8 cellular contexts compared by ENCODE assay signal in genomic region chr9:14652729-14653377, GRCh38. TPM values are rescaled to one million over a fixed set of nuclear protein-coding genes. Genes with fewer than 3 reads are reported as not detected.
DNase-seq lines count a peak whose midpoint lies in the region; ATAC-seq, FAIRE-seq and TF ChIP-seq lines count a peak whose summit lies in the region.

No MANE protein-coding gene starts in this region.

- no TSS peak for BruUV-seq in K562 (replicated peaks; lab: Mats Ljungman, UMichigan)

- no peaks in the 10 kb centered on the region for H4K20me1 ChIP-seq in K562 (replicated peaks; ENCODE audit: control insufficient read depth, insufficient read depth, low read length)

- no peak overlapping the region for H2AFZ ChIP-seq in K562 (ENCODE audit: low read depth, low read length)

- POLR2A ChIA-PET in K562 (lab: Yijun Ruan, JAX) = no interaction called here

- TF ChIP-seq CTCF in GM12874 (IDR thresholded peaks at IDR 0.05; ENCODE audit: insufficient read depth, low read depth, low read length) (peak; percentile 23; the same call in 1 of the 2 replicates), K562 (IDR thresholded peaks at IDR 0.05 in 2 of 3, conservative IDR thresholded peaks at IDR 0.05 in 1 of 3; ENCODE audit: insufficient read depth in 2 of 3, low read depth in 1 of 3, low read length in 3 of 3) (peak; percentile 35 to 55 (median 43); a peak in 4 of 6 replicates)

- no peaks in the 10 kb centered on the region for H3K4me1 ChIP-seq in K562 (replicated peaks in 1 of 2; ENCODE audit: control insufficient read depth in 2 of 2, insufficient read depth in 2 of 2, low read length in 2 of 2)

- peak; percentile 74 for ATAC-seq in K562
- ATAC-seq in GM19455 (IDR thresholded peaks at IDR 0.05; ENCODE audit: unreplicated experiment) = no peak

- H3K4me2 ChIP-seq in K562 (ENCODE audit: insufficient read depth, low read length) = no peak overlapping the region

- TF ChIP-seq POLR2A in K562 (conservative IDR thresholded peaks at IDR 0.05) = no peak

- TF ChIP-seq EP300 in K562 (IDR thresholded peaks at IDR 0.05; ENCODE audit: low read length) = no peak

- CTCF ChIA-PET in K562 (lab: Yijun Ruan, JAX; ENCODE audit: low intra/inter-chr PET ratio) = interaction anchor here (1.4 kb wide), 1 partner anchor 187 kb away, joined by 4 read pairs; no protein-coding TSS in a partner anchor

- no peaks in the 10 kb centered on the region; the same call in 1 of the 2 replicates for H3K9me3 ChIP-seq in K562 (replicated peaks; ENCODE audit: control insufficient read depth, insufficient read depth, low read depth, low read length)

- intact Hi-C loops in K562 (cut with micrococcal nuclease) = loop anchor here (1.0 kb wide), 2 partner anchors 175 to 188 kb away; no protein-coding TSS in a partner anchor

- H3K27me3 ChIP-seq in K562 (ENCODE audit: control insufficient read depth in 2 of 2, insufficient read depth in 2 of 2, low read length in 2 of 2) = no peaks in the 10 kb centered on the region

- no peak overlapping the region for H3K4me3 ChIP-seq in K562

- in situ Hi-C loops in K562 (cut with MboI) = loop anchor here (25.0 kb wide), 1 partner anchor 484 kb away; no protein-coding TSS in a partner anchor

- H3K36me3 ChIP-seq in K562 (ENCODE audit: control insufficient read depth, insufficient read depth, low read length) = no peaks in the 10 kb centered on the region

- TF ChIP-seq RAD21 in K562 (CRISPR knock-in tag; conservative IDR thresholded peaks at IDR 0.05 in 1 of 2, IDR thresholded peaks at IDR 0.05 in 1 of 2) = peak; percentile 56 to 82

- H3K27ac ChIP-seq in K562 (ENCODE audit: extremely low read depth, low read depth, low read length) = no peak overlapping the region

- FAIRE-seq in K562 (lab: Jason Lieb, UNC) = peak; percentile 74

- no peak overlapping the region for H3K9ac ChIP-seq in K562 (ENCODE audit: insufficient read depth in 1 of 2, low read depth in 2 of 2, low read length in 2 of 2)

- peak; percentile 71 to 82 for DNase-seq in NCI-H2081 (lab: John Stamatoyannopoulos, UW)
- DNase-seq in K562 (ENCODE audit: extremely low read depth in 1 of 4, low spot score in 3 of 4) = peak in 3 of 4 experiments; percentile 4 to 25 (median 11)
- peak; percentile 24 for DNase-seq in mucosa of gallbladder (ENCODE audit: low spot score)
- no peak for DNase-seq in middle frontal gyrus (ENCODE audit: extremely low spot score, low spot score)
- no peak for DNase-seq in activated gamma-delta T cell treated with Interleukin-2 at 50 U/mL for 16 hours
- no peak for DNase-seq in NCI-H187 (lab: John Stamatoyannopoulos, UW)

- no peaks in the 10 kb centered on the region for H3K9me1 ChIP-seq in K562 (ENCODE audit: control insufficient read depth, insufficient read depth, low read length)

- H3K79me2 ChIP-seq in K562 (ENCODE audit: control insufficient read depth, insufficient read depth, low read length) = no peaks in the 10 kb centered on the region

- WGBS in K562 (ENCODE audit: insufficient coverage, low coverage, missing lambda C conversion rate) = 30% methylated on average over 4 of the region's 4 CpGs

TF ChIP-seq in K562, 482 proteins besides CTCF, POLR2A, EP300 and RAD21 (continues in another document):
- TF ChIP-seq ZBED1 (IDR thresholded peaks at IDR 0.05) (no peak), ZNF507 (tag; conservative IDR thresholded peaks at IDR 0.05) (no peak), EWSR1 (IDR thresholded peaks at IDR 0.05; ENCODE audit: borderline replicate concordance, low read depth, partially characterized antibody) (no peak), ZNF184 (CRISPR knock-in tag; IDR thresholded peaks at IDR 0.05) (no peak), MAZ (CRISPR knock-in tag; conservative IDR thresholded peaks at IDR 0.05 in 1 of 2, IDR thresholded peaks at IDR 0.05 in 1 of 2) (no peak), KAT7 (CRISPR knock-in tag; IDR thresholded peaks at IDR 0.05; ENCODE audit: borderline replicate concordance) (no peak), GABPB2 (CRISPR knock-in tag; conservative IDR thresholded peaks at IDR 0.05) (no peak), POLR3G (IDR thresholded peaks at IDR 0.05; ENCODE audit: extremely low read depth, insufficient read length, insufficient replicate concordance) (no peak), HNRNPH1 (optimal IDR thresholded peaks at IDR 0.05; ENCODE audit: low read depth, low read length) (no peak), SOX6 (IDR thresholded peaks at IDR 0.05) (peak; percentile 45; the same call in 1 of the 2 replicates), ZNF668 (CRISPR knock-in tag; IDR thresholded peaks at IDR 0.05) (no peak), SAP30 (IDR thresholded peaks at IDR 0.05; ENCODE audit: borderline replicate concordance, insufficient read depth, low read depth, low read length, poor library complexity, severe bottlenecking) (no peak)
- TF ChIP-seq, protein P1, sequence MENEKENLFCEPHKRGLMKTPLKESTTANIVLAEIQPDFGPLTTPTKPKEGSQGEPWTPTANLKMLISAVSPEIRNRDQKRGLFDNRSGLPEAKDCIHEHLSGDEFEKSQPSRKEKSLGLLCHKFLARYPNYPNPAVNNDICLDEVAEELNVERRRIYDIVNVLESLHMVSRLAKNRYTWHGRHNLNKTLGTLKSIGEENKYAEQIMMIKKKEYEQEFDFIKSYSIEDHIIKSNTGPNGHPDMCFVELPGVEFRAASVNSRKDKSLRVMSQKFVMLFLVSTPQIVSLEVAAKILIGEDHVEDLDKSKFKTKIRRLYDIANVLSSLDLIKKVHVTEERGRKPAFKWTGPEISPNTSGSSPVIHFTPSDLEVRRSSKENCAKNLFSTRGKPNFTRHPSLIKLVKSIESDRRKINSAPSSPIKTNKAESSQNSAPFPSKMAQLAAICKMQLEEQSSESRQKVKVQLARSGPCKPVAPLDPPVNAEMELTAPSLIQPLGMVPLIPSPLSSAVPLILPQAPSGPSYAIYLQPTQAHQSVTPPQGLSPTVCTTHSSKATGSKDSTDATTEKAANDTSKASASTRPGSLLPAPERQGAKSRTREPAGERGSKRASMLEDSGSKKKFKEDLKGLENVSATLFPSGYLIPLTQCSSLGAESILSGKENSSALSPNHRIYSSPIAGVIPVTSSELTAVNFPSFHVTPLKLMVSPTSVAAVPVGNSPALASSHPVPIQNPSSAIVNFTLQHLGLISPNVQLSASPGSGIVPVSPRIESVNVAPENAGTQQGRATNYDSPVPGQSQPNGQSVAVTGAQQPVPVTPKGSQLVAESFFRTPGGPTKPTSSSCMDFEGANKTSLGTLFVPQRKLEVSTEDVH (IDR thresholded peaks at IDR 0.05; ENCODE audit: low read depth, partially characterized antibody) = no peak
- TF ChIP-seq, protein P2, sequence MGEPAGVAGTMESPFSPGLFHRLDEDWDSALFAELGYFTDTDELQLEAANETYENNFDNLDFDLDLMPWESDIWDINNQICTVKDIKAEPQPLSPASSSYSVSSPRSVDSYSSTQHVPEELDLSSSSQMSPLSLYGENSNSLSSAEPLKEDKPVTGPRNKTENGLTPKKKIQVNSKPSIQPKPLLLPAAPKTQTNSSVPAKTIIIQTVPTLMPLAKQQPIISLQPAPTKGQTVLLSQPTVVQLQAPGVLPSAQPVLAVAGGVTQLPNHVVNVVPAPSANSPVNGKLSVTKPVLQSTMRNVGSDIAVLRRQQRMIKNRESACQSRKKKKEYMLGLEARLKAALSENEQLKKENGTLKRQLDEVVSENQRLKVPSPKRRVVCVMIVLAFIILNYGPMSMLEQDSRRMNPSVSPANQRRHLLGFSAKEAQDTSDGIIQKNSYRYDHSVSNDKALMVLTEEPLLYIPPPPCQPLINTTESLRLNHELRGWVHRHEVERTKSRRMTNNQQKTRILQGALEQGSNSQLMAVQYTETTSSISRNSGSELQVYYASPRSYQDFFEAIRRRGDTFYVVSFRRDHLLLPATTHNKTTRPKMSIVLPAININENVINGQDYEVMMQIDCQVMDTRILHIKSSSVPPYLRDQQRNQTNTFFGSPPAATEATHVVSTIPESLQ (CRISPR knock-in tag; IDR thresholded peaks at IDR 0.05) = no peak

RNA-seq across cellular contexts. Expression of gene ZDHHC21, which starts 40.4 kb away (rescaled TPM):
- 1.2 and 6.2 TPM in 2 replicates for total RNA-seq in K562 (2011; cell fraction: chromatin; rRNA removed; ENCODE audit: low replicate concordance)
- total RNA-seq in K562 (2011; cell fraction: nucleolus; rRNA removed) = 0.33 and 0.66 TPM in 2 replicates
- 2.6 and 6.1 TPM in 2 replicates for total RNA-seq in K562 (2011; cell fraction: nucleoplasm; rRNA removed)
- total RNA-seq in K562 (2014; rRNA removed) = 0.53 and 0.64 TPM in 2 replicates
- total RNA-seq in K562 (2014; rRNA removed; fragmentation: Illumina TruSeq; extraction: Trizol) = 1.0 and 1.7 TPM in 2 replicates
- total RNA-seq in K562 (2015; rRNA removed; fragmentation: Illumina TruSeq; extraction: Trizol) = 1.2 and 1.4 TPM in 2 replicates
- total RNA-seq in K562 (2021) = 0.72 and 1.5 TPM in 2 replicates
- polyA plus RNA-seq in K562 (2011; rRNA removed) = 0.51 and 1.9 TPM in 2 replicates
- polyA plus RNA-seq in K562 (2011; cell fraction: cytosol; rRNA removed) = 0.15 and 0.16 TPM in 2 replicates
- 1.5 and 3.2 TPM in 2 replicates for polyA plus RNA-seq in K562 (2011; cell fraction: nucleus; rRNA removed)
- 0.43 and 0.94 TPM in 2 replicates for polyA plus RNA-seq in K562 (2012)
- polyA plus RNA-seq in K562 (2014; fragmentation: Illumina TruSeq; extraction: Trizol) = 0.72 and 1.00 TPM in 2 replicates
- polyA plus RNA-seq in K562 (2014; fragmentation: Nextera tagmentation; extraction: Ambion mirVana) = under 1 TPM; 0.10 to 0.31 TPM
- polyA plus RNA-seq in K562 (2014; rRNA removed) = 0.52 and 0.59 TPM in 2 replicates
- polyA minus RNA-seq in K562 (2011; rRNA and poly(A)+ RNA removed) = 1.2 and 3.0 TPM in 2 replicates
- polyA minus RNA-seq in K562 (2011; cell fraction: cytosol; rRNA and poly(A)+ RNA removed) = 0.09 and 0.57 TPM in 2 replicates
- 2.3 and 4.4 TPM in 2 replicates for polyA minus RNA-seq in K562 (2011; cell fraction: nucleus; rRNA and poly(A)+ RNA removed)
- total RNA-seq in mucosa of gallbladder = 11.2 TPM

Comparison
In these comparisons a context has a peak if more than half of its experiments do, and no peak if none do; other contexts are left out.
1. DNase-seq: peak in NCI-H2081 (2 of 2), K562 (3 of 4) and mucosa of gallbladder (single experiment); none in middle frontal gyrus (single experiment), activated gamma-delta T cell treated with Interleukin-2 at 50 U/mL for 16 hours (single experiment) and NCI-H187 (0 of 2).